ENCODE assay signal across 11 cellular contexts in the genomic region with DNA sequence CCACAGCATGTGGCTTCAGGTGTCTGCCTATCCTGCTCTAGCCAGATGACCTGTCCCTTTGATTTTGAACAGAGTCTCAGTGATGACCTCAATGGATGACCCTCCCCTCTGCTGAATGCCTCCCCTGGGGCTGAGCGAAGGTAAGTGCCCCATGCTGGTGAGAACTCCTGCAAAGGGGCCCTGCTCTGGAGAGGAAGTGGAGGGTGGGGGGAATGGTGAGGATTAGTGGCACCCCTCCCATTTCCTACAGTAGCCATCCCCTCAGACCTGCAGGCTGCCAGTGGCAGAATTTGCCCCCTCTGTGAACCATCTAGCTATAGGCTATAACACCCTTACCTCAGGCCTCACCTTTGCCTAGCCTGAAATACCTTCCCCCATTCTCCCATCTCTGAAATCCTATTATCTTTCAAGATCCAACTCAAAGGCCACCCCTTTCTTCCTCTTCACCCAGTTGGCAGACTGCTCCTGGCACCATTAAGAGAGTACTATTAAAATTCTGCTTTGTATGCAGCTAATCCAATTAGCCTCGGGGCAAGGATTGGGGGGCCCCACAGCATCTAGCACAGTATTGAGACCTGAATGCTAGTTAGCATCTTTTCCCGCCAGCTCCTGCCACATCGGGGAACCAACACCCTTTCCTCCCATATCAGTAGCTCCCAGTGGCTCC. TPM values are rescaled to one million over a fixed set of nuclear protein-coding genes. Genes with fewer than 3 reads are reported as not detected.
DNase-seq lines count a peak whose midpoint lies in the region; ATAC-seq and TF ChIP-seq lines count a peak whose summit lies in the region.
"Had no signal": no experiment of that assay in that cellular context is flagged by ENCODE, and none has a peak within 500 bp of the region (broad histone marks: within the 10 kb centered on the region; RNA-seq: fewer than 3 reads in every experiment).

No MANE protein-coding gene starts in this region.

- POLR2A ChIA-PET in RWPE1 (lab: Yijun Ruan, JAX; ENCODE audit: low non-redundant PET), result no interaction called here

- no peaks in the 10 kb centered on the region for H3K9me3 ChIP-seq in effector memory CD4-positive, alpha-beta T cell (ENCODE audit: control insufficient read depth, low read length)
- H3K9me3 ChIP-seq: prostate gland had no signal

- no peaks in the 10 kb centered on the region for H3K27me3 ChIP-seq in effector memory CD4-positive, alpha-beta T cell (replicated peaks; ENCODE audit: control insufficient read depth, insufficient read depth, low read length, poor library complexity, severe bottlenecking)

- H3K27me3 Mint-ChIP-seq in activated CD8-positive, alpha-beta memory T cell treated with anti-CD3 and anti-CD28 coated beads, Interleukin-2, amount 10 ng/mL, durations not matched to agents 7 days and 5 days, result no peaks in the 10 kb centered on the region
- no peaks in the 10 kb centered on the region for H3K27me3 Mint-ChIP-seq in stimulated activated naive B cell treated with anti-CD40 and anti-IgM and Interleukin-4, amounts not matched to agents 10 μg/mL and 1 μg/mL and 100 μg/mL, for 72 hours

- no peaks in the 10 kb centered on the region for H3K36me3 Mint-ChIP-seq in activated CD8-positive, alpha-beta memory T cell treated with anti-CD3 and anti-CD28 coated beads, Interleukin-2, amount 10 ng/mL, durations not matched to agents 7 days and 5 days
- H3K36me3 Mint-ChIP-seq in stimulated activated naive B cell treated with anti-CD40 and anti-IgM and Interleukin-4, amounts not matched to agents 10 μg/mL and 1 μg/mL and 100 μg/mL, for 72 hours, result peaks cover 2 to 4% of the 10 kb centered on the region in 2 donors

- H3K4me3 Mint-ChIP-seq in activated CD8-positive, alpha-beta memory T cell treated with anti-CD3 and anti-CD28 coated beads, Interleukin-2, amount 10 ng/mL, durations not matched to agents 7 days and 5 days, result peak overlapping the region; percentile 39
- peak overlapping the region; percentile 18 to 57 for H3K4me3 Mint-ChIP-seq in stimulated activated naive B cell treated with anti-CD40 and anti-IgM and Interleukin-4, amounts not matched to agents 10 μg/mL and 1 μg/mL and 100 μg/mL, for 72 hours

- H3K27ac ChIP-seq in RWPE1, result peak overlapping the region; percentile 98
- H3K27ac ChIP-seq in effector memory CD4-positive, alpha-beta T cell (ENCODE audit: insufficient read depth, low read length, poor library complexity, severe bottlenecking), result peak overlapping the region; percentile 80
- H3K27ac ChIP-seq: prostate gland had no signal

- no peaks in the 10 kb centered on the region for H3K9me3 Mint-ChIP-seq in activated CD8-positive, alpha-beta memory T cell treated with anti-CD3 and anti-CD28 coated beads, Interleukin-2, amount 10 ng/mL, durations not matched to agents 7 days and 5 days (ENCODE audit: low read depth)
- no peaks in the 10 kb centered on the region for H3K9me3 Mint-ChIP-seq in stimulated activated naive B cell treated with anti-CD40 and anti-IgM and Interleukin-4, amounts not matched to agents 10 μg/mL and 1 μg/mL and 100 μg/mL, for 72 hours

- no peak overlapping the region for H3K4me3 ChIP-seq in effector memory CD4-positive, alpha-beta T cell (ENCODE audit: insufficient read depth, low read depth, low read length, poor library complexity, severe bottlenecking)
- H3K4me3 ChIP-seq: prostate gland had no signal

- H3K4me1 ChIP-seq in effector memory CD4-positive, alpha-beta T cell (ENCODE audit: control insufficient read depth, insufficient read depth, low read length, poor library complexity, severe bottlenecking), result peaks cover 68% of the 10 kb centered on the region

- TF ChIP-seq CTCF in RWPE1 (conservative IDR thresholded peaks at IDR 0.05; ENCODE audit: low read depth), result no peak

- no peak for ATAC-seq in activated CD8-positive, alpha-beta memory T cell treated with anti-CD3 and anti-CD28 coated beads, Interleukin-2, amount 10 ng/mL, durations not matched to agents 7 days and 5 days
- ATAC-seq in stimulated activated naive B cell treated with anti-CD40 and anti-IgM and Interleukin-4, amounts not matched to agents 10 μg/mL and 1 μg/mL and 100 μg/mL, for 72 hours (replicated peaks), result no peak

- H3K27ac Mint-ChIP-seq in activated CD8-positive, alpha-beta memory T cell treated with anti-CD3 and anti-CD28 coated beads, Interleukin-2, amount 10 ng/mL, durations not matched to agents 7 days and 5 days, result peak overlapping the region; percentile 97
- peak overlapping the region; percentile 20 for H3K27ac Mint-ChIP-seq in stimulated activated naive B cell treated with anti-CD40 and anti-IgM and Interleukin-4, amounts not matched to agents 10 μg/mL and 1 μg/mL and 100 μg/mL, for 72 hours

- peaks cover 74% of the 10 kb centered on the region for H3K4me1 Mint-ChIP-seq in activated CD8-positive, alpha-beta memory T cell treated with anti-CD3 and anti-CD28 coated beads, Interleukin-2, amount 10 ng/mL, durations not matched to agents 7 days and 5 days
- H3K4me1 Mint-ChIP-seq in stimulated activated naive B cell treated with anti-CD40 and anti-IgM and Interleukin-4, amounts not matched to agents 10 μg/mL and 1 μg/mL and 100 μg/mL, for 72 hours, result peaks cover 59 to 75% of the 10 kb centered on the region in 2 donors

- CTCF ChIA-PET in activated CD8-positive, alpha-beta memory T cell treated with anti-CD3 and anti-CD28 coated beads, Interleukin-2, amount 10 ng/mL, durations not matched to agents 7 days and 5 days (lab: Charles Lee), result interaction anchor here (0.7 to 2.1 kb wide), 11 partner anchors 8 to 381 kb away, joined by 3 to 9 read pairs (median 3); partner anchors contain the start of genes EFNA4 and PYGO2
- CTCF ChIA-PET in RWPE1 (lab: Yijun Ruan, JAX), result interaction anchor here (0.7 kb wide), 1 partner anchor 258 kb away, joined by 3 read pairs; no protein-coding TSS in a partner anchor

- H3K36me3 ChIP-seq in effector memory CD4-positive, alpha-beta T cell (ENCODE audit: control insufficient read depth, insufficient read depth, low read length), result peaks cover 14% of the 10 kb centered on the region
- H3K36me3 ChIP-seq: prostate gland had no signal

- DNase-seq in activated CD8-positive, alpha-beta memory T cell treated with anti-CD3 and anti-CD28 coated beads, Interleukin-2, amount 10 ng/mL, durations not matched to agents 7 days and 5 days, result no peak
- no peak for DNase-seq in activated CD8-positive, alpha-beta memory T cell treated with anti-CD3 and anti-CD28 coated beads, Interleukin-2, amount 50 U/mL, for 48 hours
- DNase-seq in RWPE1 (ENCODE audit: low spot score) (no peak), NCI-H2227 treated with DMSO at 0.1 percent for 48 hours (lab: John Stamatoyannopoulos, UW) (no peak)
- no peak for DNase-seq in effector memory CD4-positive, alpha-beta T cell
- DNase-seq in stimulated activated naive B cell treated with anti-CD40 and anti-IgM and Interleukin-4, amounts not matched to agents 10 μg/mL and 1 μg/mL and 100 μg/mL, for 72 hours, result no peak
- DNase-seq in stimulated activated CD4-positive, alpha-beta T cell treated with anti-CD3 and anti-CD28 coated beads, Interleukin-1b, Interleukin-23, amount 100 ng/mL, for 48 hours, result no peak
- no peak for DNase-seq in stimulated activated CD4-positive, alpha-beta T cell treated with anti-CD3 and anti-CD28 coated beads, Interleukin-2, amount 100 ng/mL, for 48 hours
- DNase-seq: ACHN, NCI-H2029 had no signal

RNA-seq across cellular contexts. Expression of gene PMVK, which starts 3.8 kb away (rescaled TPM):
- total RNA-seq in activated CD8-positive, alpha-beta memory T cell treated with anti-CD3 and anti-CD28 coated beads, Interleukin-2, amount 10 ng/mL, durations not matched to agents 7 days and 5 days, result 10 to 100 TPM; 43.6 to 46.8 TPM

RNA-seq across cellular contexts. Expression of gene PBXIP1, which starts 15.6 kb away (rescaled TPM):
- 10 to 100 TPM; 52.6 to 61.5 TPM for total RNA-seq in activated CD8-positive, alpha-beta memory T cell treated with anti-CD3 and anti-CD28 coated beads, Interleukin-2, amount 10 ng/mL, durations not matched to agents 7 days and 5 days

RNA-seq across cellular contexts. Expression of gene PYGO2, which starts 21.2 kb away (rescaled TPM):
- total RNA-seq in activated CD8-positive, alpha-beta memory T cell treated with anti-CD3 and anti-CD28 coated beads, Interleukin-2, amount 10 ng/mL, durations not matched to agents 7 days and 5 days, result 10 to 100 TPM; 44.0 to 47.9 TPM

RNA-seq across cellular contexts. Expression of gene SHC1, which starts 30.2 kb away (rescaled TPM):
- 10 to 100 TPM; 48.0 to 57.4 TPM for total RNA-seq in activated CD8-positive, alpha-beta memory T cell treated with anti-CD3 and anti-CD28 coated beads, Interleukin-2, amount 10 ng/mL, durations not matched to agents 7 days and 5 days

RNA-seq across cellular contexts. Expression of gene CKS1B, which starts 34.1 kb away (rescaled TPM):
- 100 to 1,000 TPM; 149 to 155 TPM for total RNA-seq in activated CD8-positive, alpha-beta memory T cell treated with anti-CD3 and anti-CD28 coated beads, Interleukin-2, amount 10 ng/mL, durations not matched to agents 7 days and 5 days
